8 cellular contexts compared by ENCODE assay signal in the genomic region with DNA sequence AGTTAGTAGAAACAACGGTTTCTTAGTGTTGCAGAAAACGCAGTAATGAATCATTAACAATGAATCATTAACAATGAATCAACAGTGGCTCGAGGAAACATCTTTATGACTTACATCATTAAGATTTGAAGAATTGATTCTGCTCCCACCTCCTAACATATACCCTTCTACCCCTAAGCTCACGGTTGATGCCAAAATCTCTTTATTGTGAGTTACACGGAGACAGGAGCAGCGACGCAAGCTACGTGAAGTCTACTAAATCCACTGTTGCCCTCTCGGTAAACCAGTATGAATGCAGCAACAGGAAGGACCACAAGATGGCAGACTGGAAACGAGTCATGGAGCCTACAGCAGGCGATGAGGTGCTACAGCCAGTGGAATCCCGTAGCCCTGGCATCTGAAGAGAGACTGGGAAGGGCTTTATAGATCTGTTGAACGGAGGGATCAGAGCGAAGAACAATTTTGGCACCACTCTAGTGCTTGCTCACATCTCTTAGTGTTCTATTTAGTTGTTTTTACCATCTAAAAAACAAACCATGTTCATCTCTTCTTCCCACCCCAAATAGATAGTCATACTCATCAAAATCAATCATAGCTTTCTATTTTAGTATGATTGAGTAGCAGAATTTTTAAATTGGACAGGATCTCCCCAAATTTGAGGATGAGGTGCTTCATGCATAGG.
A peak's percentile ranks its signal among the peaks of the same experiment; 100 is the strongest.
DNase-seq lines count a peak whose midpoint lies in the region; ATAC-seq and TF ChIP-seq lines count a peak whose summit lies in the region.

No MANE protein-coding gene starts in this region.

- no peaks in the 10 kb centered on the region for H3K36me3 ChIP-seq in endocrine pancreas (ENCODE audit: control insufficient read depth, insufficient read depth, low read length)

- peaks cover 3% of the 10 kb centered on the region for H3K27me3 Mint-ChIP-seq in activated CD8-positive, alpha-beta T cell treated with anti-CD3 and anti-CD28 coated beads for 36 hours
- H3K27me3 Mint-ChIP-seq in mesothelial cell of epicardium (ENCODE audit: low read depth) = peaks cover 1% of the 10 kb centered on the region

- H3K9me3 Mint-ChIP-seq in activated CD8-positive, alpha-beta T cell treated with anti-CD3 and anti-CD28 coated beads for 36 hours = peaks cover 2% of the 10 kb centered on the region
- H3K9me3 Mint-ChIP-seq in mesothelial cell of epicardium = no peaks in the 10 kb centered on the region

- H3K4me1 ChIP-seq in endocrine pancreas (ENCODE audit: control insufficient read depth, insufficient read depth, low read length) = peaks cover 6% of the 10 kb centered on the region

- peak; percentile 97 for ATAC-seq in GM21390 (IDR thresholded peaks at IDR 0.05; ENCODE audit: unreplicated experiment)
- peak; percentile 93 for ATAC-seq in activated CD8-positive, alpha-beta T cell treated with anti-CD3 and anti-CD28 coated beads for 36 hours

- H3K9me3 ChIP-seq in endocrine pancreas (ENCODE audit: control insufficient read depth, low read length) = no peaks in the 10 kb centered on the region

- DNase-seq in D341Med (ENCODE audit: low spot score) = peak; percentile 77
- DNase-seq in HS-5 (ENCODE audit: low read depth) = peak; percentile 71
- DNase-seq in NCI-H82 treated with DMSO at 0.1 percent for 48 hours (lab: John Stamatoyannopoulos, UW; ENCODE audit: unreplicated experiment) = peak; percentile 64
- DNase-seq in activated CD8-positive, alpha-beta T cell treated with anti-CD3 and anti-CD28 coated beads for 36 hours = peak; percentile 86
- peak; percentile 46 to 76 for DNase-seq in mesothelial cell of epicardium (ENCODE audit: low spot score in 2 of 2, unreplicated experiment in 2 of 2)
- DNase-seq in stimulated activated CD8-positive, alpha-beta memory T cell treated with anti-CD3 and anti-CD28 coated beads, Interleukin-15, amount 100 ng/mL, for 48 hours (ENCODE audit: low read depth in 2 of 2) = peak; percentile 52 to 57

- H3K4me3 ChIP-seq in endocrine pancreas (ENCODE audit: control insufficient read depth, insufficient read depth, low read length) = peak overlapping the region; percentile 76

- no peaks in the 10 kb centered on the region for H3K27me3 ChIP-seq in endocrine pancreas (ENCODE audit: control insufficient read depth, insufficient read depth, low read length)

- H3K4me3 Mint-ChIP-seq in activated CD8-positive, alpha-beta T cell treated with anti-CD3 and anti-CD28 coated beads for 36 hours = no peak overlapping the region
- no peak overlapping the region for H3K4me3 Mint-ChIP-seq in mesothelial cell of epicardium

- no peak overlapping the region for H3K9ac ChIP-seq in endocrine pancreas (ENCODE audit: control insufficient read depth, insufficient read depth, low read length)

- CTCF ChIA-PET in activated CD8-positive, alpha-beta T cell treated with anti-CD3 and anti-CD28 coated beads for 36 hours (lab: Charles Lee) = interaction anchor here (0.6 to 6.0 kb wide), 36 partner anchors 9 to 510 kb away, joined by 3 to 78 read pairs (median 4); a partner anchor contains a TSS

- no peaks in the 10 kb centered on the region for H3K36me3 Mint-ChIP-seq in activated CD8-positive, alpha-beta T cell treated with anti-CD3 and anti-CD28 coated beads for 36 hours (ENCODE audit: low read depth)
- H3K36me3 Mint-ChIP-seq in mesothelial cell of epicardium = no peaks in the 10 kb centered on the region

- peaks cover 13% of the 10 kb centered on the region for H3K4me1 Mint-ChIP-seq in activated CD8-positive, alpha-beta T cell treated with anti-CD3 and anti-CD28 coated beads for 36 hours (ENCODE audit: low read depth)
- H3K4me1 Mint-ChIP-seq in mesothelial cell of epicardium = peaks cover 2% of the 10 kb centered on the region

- TF ChIP-seq CTCF in activated CD8-positive, alpha-beta T cell treated with anti-CD3 and anti-CD28 coated beads for 36 hours (IDR thresholded peaks at IDR 0.05) = peak; percentile 81
- TF ChIP-seq CTCF in mesothelial cell of epicardium (IDR thresholded peaks at IDR 0.05; ENCODE audit: unreplicated experiment) = peak; percentile 74

- POLR2A ChIA-PET in activated CD8-positive, alpha-beta T cell treated with anti-CD3 and anti-CD28 coated beads for 36 hours (lab: Charles Lee) = interaction anchor here (0.9 to 1.9 kb wide), 5 partner anchors 19 to 333 kb away, joined by 3 to 7 read pairs (median 5); a partner anchor contains a TSS

- no peak overlapping the region for H3K27ac Mint-ChIP-seq in activated CD8-positive, alpha-beta T cell treated with anti-CD3 and anti-CD28 coated beads for 36 hours
- no peak overlapping the region for H3K27ac Mint-ChIP-seq in mesothelial cell of epicardium

- intact Hi-C loops in activated CD8-positive, alpha-beta T cell treated with anti-CD3 and anti-CD28 coated beads for 36 hours (cut with micrococcal nuclease) = loop anchor here (1.0 to 5.0 kb wide), 5 partner anchors 21 to 509 kb away; a partner anchor contains a TSS

Comparison
In these comparisons a context has a peak if more than half of its experiments do, and no peak if none do; other contexts are left out.
1. Peak in every context shown above with its lines: DNase-seq, ATAC-seq and H3K4me3 ChIP-seq.